Comparison of ENCODE assay signal across 8 cellular contexts in genomic region chr4:139665079-139665689, GRCh38. TPM values are rescaled to one million over a fixed set of nuclear protein-coding genes. Genes with fewer than 3 reads are reported as not detected.
DNase-seq lines count a peak whose midpoint lies in the region; ATAC-seq and TF ChIP-seq lines count a peak whose summit lies in the region.

No MANE protein-coding gene starts in this region.

- TF ChIP-seq POLR2A in ovary (IDR thresholded peaks at IDR 0.05) = no peak

- H3K9me3 ChIP-seq in MM.1S (replicated peaks; ENCODE audit: insufficient read depth, low read length) (no peaks in the 10 kb centered on the region), ovary (no peaks in the 10 kb centered on the region)

- H3K27me3 Mint-ChIP-seq in effector memory CD8-positive, alpha-beta T cell = no peaks in the 10 kb centered on the region

- H3K4me3 Mint-ChIP-seq in effector memory CD8-positive, alpha-beta T cell = peak overlapping the region; percentile 82 to 94

- TF ChIP-seq CTCF in GM06990 (IDR thresholded peaks at IDR 0.05; ENCODE audit: insufficient read depth, low read length, poor library complexity, severe bottlenecking) (no peak), MM.1S (IDR thresholded peaks at IDR 0.05; ENCODE audit: low read length) (no peak), ovary (IDR thresholded peaks at IDR 0.05) (no peak)

- ATAC-seq in effector memory CD8-positive, alpha-beta T cell (replicated peaks) = no peak

- H3K27me3 ChIP-seq in GM06990 (replicated peaks; ENCODE audit: control insufficient read depth, insufficient read depth, low read length) (no peaks in the 10 kb centered on the region), MM.1S (replicated peaks; ENCODE audit: insufficient read depth, low read length) (no peaks in the 10 kb centered on the region), ovary (no peaks in the 10 kb centered on the region)

- H3K27ac ChIP-seq in MM.1S (ENCODE audit: low read length) (no peak overlapping the region), ovary (peak overlapping the region; percentile 59 to 66)

- DNase-seq in GM06990 (ENCODE audit: extremely low read depth, insufficient read length) (no peak), MM.1S (no peak), ovary (no peak), 8988T (no peak), NCI-H524 treated with DMSO at 0.1 percent for 48 hours (lab: John Stamatoyannopoulos, UW) (no peak), NK-92 (lab: John Stamatoyannopoulos, UW; ENCODE audit: unreplicated experiment) (no peak), ecto neural progenitor cell (ENCODE audit: low spot score) (no peak)
- DNase-seq in effector memory CD8-positive, alpha-beta T cell = no peak

- H3K4me1 ChIP-seq in MM.1S (ENCODE audit: low read length) (no peaks in the 10 kb centered on the region), ovary (ENCODE audit: insufficient read depth) (peaks cover 2% of the 10 kb centered on the region)

- peak overlapping the region; percentile 51; the same call in 1 of the 2 replicates for H3K9ac ChIP-seq in MM.1S (ENCODE audit: low read length)

- 73 to 81% (median 78%) methylated on average over 10 of the region's 10 CpGs for WGBS in ovary, 3 donors

- intact Hi-C loops in ovary (cut with DNase I) = loop anchor here in 2 of 4 donors (10.0 kb wide), 2 partner anchors 60 to 590 kb away; no protein-coding TSS in a partner anchor

- H3K4me2 ChIP-seq in MM.1S (ENCODE audit: low read depth, low read length) = peak overlapping the region; percentile 69

- H3K27ac Mint-ChIP-seq in effector memory CD8-positive, alpha-beta T cell = peak overlapping the region; percentile 92 to 94

- H2AFZ ChIP-seq in MM.1S (ENCODE audit: low read length) = peak overlapping the region; percentile 89

- H3K4me3 ChIP-seq in GM06990 (replicated peaks; ENCODE audit: low read depth, low read length) = peak overlapping the region; percentile 78
- H3K4me3 ChIP-seq in MM.1S (ENCODE audit: low read length) = peak overlapping the region; percentile 69
- H3K4me3 ChIP-seq in ovary = peak overlapping the region; percentile 38

- no peaks in the 10 kb centered on the region for H4K20me1 ChIP-seq in MM.1S (ENCODE audit: insufficient read depth, low read length)

- H3K36me3 ChIP-seq in GM06990 (ENCODE audit: control insufficient read depth, insufficient read depth, low read length) (no peaks in the 10 kb centered on the region), MM.1S (replicated peaks; ENCODE audit: insufficient read depth, low read length) (no peaks in the 10 kb centered on the region), ovary (no peaks in the 10 kb centered on the region)

- no peaks in the 10 kb centered on the region for H3K9me3 Mint-ChIP-seq in effector memory CD8-positive, alpha-beta T cell

- H3K79me2 ChIP-seq in MM.1S (ENCODE audit: low read length) = no peaks in the 10 kb centered on the region

- H3K9me2 ChIP-seq in MM.1S (replicated peaks; ENCODE audit: insufficient read depth, low read length) = no peaks in the 10 kb centered on the region

- H3F3A ChIP-seq in MM.1S (ENCODE audit: insufficient read depth, low read length) = no peaks in the 10 kb centered on the region

- H3K36me3 Mint-ChIP-seq in effector memory CD8-positive, alpha-beta T cell (ENCODE audit: insufficient read depth) = no peaks in the 10 kb centered on the region

- no peak for TF ChIP-seq EP300 in ovary (IDR thresholded peaks at IDR 0.05)

- H3K4me1 Mint-ChIP-seq in effector memory CD8-positive, alpha-beta T cell (ENCODE audit: low read depth in 2 of 2) = peaks cover 14 to 15% of the 10 kb centered on the region in 2 donors

RNA-seq across cellular contexts. Expression of gene MGST2, which starts 0.4 kb away (rescaled TPM):
- total RNA-seq in ovary = 10 to 100 TPM; 14.5 to 64.9 (median 28.1) TPM
- polyA plus RNA-seq in ovary = 10 to 100 TPM; 46.0 to 76.5 TPM
